Comparison of ENCODE assay signal across 19 cellular contexts in the genomic region with DNA sequence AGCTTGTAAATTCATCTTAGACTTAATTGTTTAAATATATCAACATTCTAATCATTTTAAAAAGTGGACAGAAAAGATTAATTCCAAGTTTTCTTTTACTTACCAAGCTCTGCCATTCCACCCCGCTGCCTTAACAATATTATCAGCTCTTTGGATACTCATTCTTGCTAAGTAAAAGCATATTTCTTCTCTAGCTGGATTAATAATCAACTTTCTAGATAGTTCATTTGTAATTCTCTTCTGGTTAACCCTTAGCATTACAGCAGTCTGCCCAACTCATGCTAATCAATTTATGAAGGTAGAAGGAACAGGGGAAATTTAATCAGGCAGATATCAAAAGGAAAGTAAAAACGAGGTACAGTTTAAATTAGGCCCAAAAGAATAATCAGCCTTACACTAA. TPM values are rescaled to one million over a fixed set of nuclear protein-coding genes. Genes with fewer than 3 reads are reported as not detected.
DNase-seq lines count a peak whose midpoint lies in the region; TF ChIP-seq lines count a peak whose summit lies in the region.
"Had no signal": no experiment of that assay in that cellular context is flagged by ENCODE, and none has a peak within 500 bp of the region (broad histone marks: within the 10 kb centered on the region; RNA-seq: fewer than 3 reads in every experiment).

No MANE protein-coding gene starts in this region.

- no peaks in the 10 kb centered on the region for H3K36me3 Mint-ChIP-seq in MCF 10A (ENCODE audit: insufficient read depth, unreplicated experiment)
- no peaks in the 10 kb centered on the region for H3K36me3 Mint-ChIP-seq in osteocyte (ENCODE audit: unreplicated experiment)
- no peaks in the 10 kb centered on the region for H3K36me3 Mint-ChIP-seq in CD14-positive monocyte

- no peak overlapping the region for H3K4me3 ChIP-seq in breast epithelium
- H3K4me3 ChIP-seq in hepatocyte: peak overlapping the region; percentile 22
- no peak overlapping the region for H3K4me3 ChIP-seq in effector memory CD4-positive, alpha-beta T cell (ENCODE audit: insufficient read depth, low read depth, low read length, poor library complexity, severe bottlenecking)
- H3K4me3 ChIP-seq: BLaER1 treated with 17β-estradiol and CSF1 and Interleukin-3, amounts not matched to agents 10 nM and 100 nM; GM12878; GM23248; SJSA1 had no signal

- H3K79me2 ChIP-seq in hepatocyte: peaks cover 43% of the 10 kb centered on the region

- H2AFZ ChIP-seq in hepatocyte: peak overlapping the region; percentile 18
- H2AFZ ChIP-seq: GM23248 had no signal

- H4K20me1 ChIP-seq in hepatocyte (ENCODE audit: insufficient read depth, poor library complexity, severe bottlenecking): no peaks in the 10 kb centered on the region
- H4K20me1 ChIP-seq: BLaER1 treated with 17β-estradiol and CSF1 and Interleukin-3, amounts not matched to agents 10 nM and 100 nM had no signal

- no peaks in the 10 kb centered on the region for H3K9me3 Mint-ChIP-seq in MCF 10A (ENCODE audit: unreplicated experiment)
- no peaks in the 10 kb centered on the region for H3K9me3 Mint-ChIP-seq in osteocyte (ENCODE audit: unreplicated experiment)
- H3K9me3 Mint-ChIP-seq in CD14-positive monocyte: no peaks in the 10 kb centered on the region

- H3K27ac ChIP-seq in breast epithelium (no peak overlapping the region), hepatocyte (peak overlapping the region; percentile 29)
- no peak overlapping the region for H3K27ac ChIP-seq in effector memory CD4-positive, alpha-beta T cell (ENCODE audit: insufficient read depth, low read length, poor library complexity, severe bottlenecking)
- H3K27ac ChIP-seq: 22Rv1; BLaER1 treated with 17β-estradiol and CSF1 and Interleukin-3, amounts not matched to agents 10 nM and 100 nM; GM23248; SJSA1 had no signal

- TF ChIP-seq CTCF in MCF 10A (IDR thresholded peaks at IDR 0.05; ENCODE audit: unreplicated experiment) (no peak), breast epithelium (IDR thresholded peaks at IDR 0.05) (no peak), hepatocyte (IDR thresholded peaks at IDR 0.05; ENCODE audit: poor library complexity) (no peak), osteocyte (IDR thresholded peaks at IDR 0.05) (no peak), CD14-positive monocyte (IDR thresholded peaks at IDR 0.05) (no peak)

- H3K4me1 ChIP-seq in breast epithelium (no peaks in the 10 kb centered on the region), hepatocyte (ENCODE audit: insufficient read depth) (peaks cover 10% of the 10 kb centered on the region)
- H3K4me1 ChIP-seq in effector memory CD4-positive, alpha-beta T cell (ENCODE audit: control insufficient read depth, insufficient read depth, low read length, poor library complexity, severe bottlenecking): no peaks in the 10 kb centered on the region
- H3K4me1 ChIP-seq: BLaER1 treated with 17β-estradiol and CSF1 and Interleukin-3, amounts not matched to agents 10 nM and 100 nM had no signal

- no peak for TF ChIP-seq POLR2A in breast epithelium (IDR thresholded peaks at IDR 0.05)

- H3K4me1 Mint-ChIP-seq in MCF 10A (ENCODE audit: insufficient read depth, unreplicated experiment) (peaks cover 20% of the 10 kb centered on the region), osteocyte (ENCODE audit: unreplicated experiment) (peaks cover 36% of the 10 kb centered on the region), CD14-positive monocyte (no peaks in the 10 kb centered on the region)

- no peaks in the 10 kb centered on the region for H3K27me3 Mint-ChIP-seq in MCF 10A (ENCODE audit: insufficient read depth, unreplicated experiment)
- no peaks in the 10 kb centered on the region for H3K27me3 Mint-ChIP-seq in osteocyte (ENCODE audit: unreplicated experiment)
- H3K27me3 Mint-ChIP-seq in CD14-positive monocyte (ENCODE audit: low read depth in 3 of 3): no peaks in the 10 kb centered on the region

- H3K36me3 ChIP-seq in breast epithelium (no peaks in the 10 kb centered on the region), hepatocyte (replicated peaks; ENCODE audit: insufficient read depth, low read depth) (no peaks in the 10 kb centered on the region)
- H3K36me3 ChIP-seq in effector memory CD4-positive, alpha-beta T cell (ENCODE audit: control insufficient read depth, insufficient read depth, low read length): no peaks in the 10 kb centered on the region
- H3K36me3 ChIP-seq: BLaER1 treated with 17β-estradiol and CSF1 and Interleukin-3, amounts not matched to agents 10 nM and 100 nM; SJSA1 had no signal

- H3K27ac Mint-ChIP-seq in MCF 10A (ENCODE audit: low read depth, unreplicated experiment) (peak overlapping the region; percentile 51), osteocyte (ENCODE audit: unreplicated experiment) (no peak overlapping the region), CD14-positive monocyte (no peak overlapping the region)

- intact Hi-C loops in MCF 10A (cut with micrococcal nuclease) (no loop called here), breast epithelium (cut with DNase I; ENCODE audit: low total_unique reads) (no loop called here), CD14-positive monocyte (cut with micrococcal nuclease) (no loop called here)

- BruUV-seq in MCF 10A (replicated peaks; lab: Mats Ljungman, UMichigan): no TSS peak

- no peaks in the 10 kb centered on the region for H3K27me3 ChIP-seq in breast epithelium
- no peaks in the 10 kb centered on the region for H3K27me3 ChIP-seq in hepatocyte
- no peaks in the 10 kb centered on the region for H3K27me3 ChIP-seq in effector memory CD4-positive, alpha-beta T cell (replicated peaks; ENCODE audit: control insufficient read depth, insufficient read depth, low read length, poor library complexity, severe bottlenecking)
- H3K27me3 ChIP-seq: BLaER1 treated with 17β-estradiol and CSF1 and Interleukin-3, amounts not matched to agents 10 nM and 100 nM; SJSA1 had no signal

- H3K9me3 ChIP-seq in breast epithelium: no peaks in the 10 kb centered on the region
- no peaks in the 10 kb centered on the region for H3K9me3 ChIP-seq in hepatocyte (ENCODE audit: low read depth)
- no peaks in the 10 kb centered on the region for H3K9me3 ChIP-seq in effector memory CD4-positive, alpha-beta T cell (ENCODE audit: control insufficient read depth, low read length)
- H3K9me3 ChIP-seq: BLaER1 treated with 17β-estradiol and CSF1 and Interleukin-3, amounts not matched to agents 10 nM and 100 nM; SJSA1 had no signal

- DNase-seq in MCF 10A (ENCODE audit: unreplicated experiment): no peak
- DNase-seq in breast epithelium (ENCODE audit: low spot score in 2 of 2): no peak
- DNase-seq in hepatocyte (ENCODE audit: low spot score): no peak
- no peak for DNase-seq in osteocyte (ENCODE audit: extremely low spot score, unreplicated experiment)
- no peak for DNase-seq in effector memory CD4-positive, alpha-beta T cell
- no peak for DNase-seq in CD14-positive monocyte (ENCODE audit: low spot score)
- DNase-seq in OCI-M2 (lab: John Stamatoyannopoulos, UW; ENCODE audit: unreplicated experiment): no peak
- no peak for DNase-seq in medulla oblongata (ENCODE audit: extremely low spot score)
- DNase-seq: DMS79, GM23248, NCI-H1436 treated with DMSO at 0.1 percent for 48 hours, NCI-H2081, NCI-H2227 treated with DMSO at 0.1 percent for 48 hours, NCI-H526, OCI-M1 had no signal

- CTCF ChIA-PET in MCF 10A (lab: Yijun Ruan, JAX): no interaction called here

- no peaks in the 10 kb centered on the region for H3K9me2 ChIP-seq in hepatocyte (replicated peaks; ENCODE audit: insufficient read depth)

- H3K4me3 Mint-ChIP-seq in MCF 10A (ENCODE audit: unreplicated experiment) (no peak overlapping the region), osteocyte (ENCODE audit: unreplicated experiment) (peak overlapping the region; percentile 41), CD14-positive monocyte (no peak overlapping the region)

- H3K4me2 ChIP-seq in hepatocyte: peak overlapping the region; percentile 64
- H3K4me2 ChIP-seq: BLaER1 treated with 17β-estradiol and CSF1 and Interleukin-3, amounts not matched to agents 10 nM and 100 nM had no signal

- POLR2A ChIA-PET in MCF 10A (lab: Yijun Ruan, JAX): no interaction called here

- WGBS in hepatocyte (ENCODE audit: low lambda C conversion rate, missing lambda C conversion rate): 60% methylated on average over 2 of the region's 2 CpGs

RNA-seq across cellular contexts. Expression of a gene that starts 41.0 kb away (rescaled TPM):
- total RNA-seq in MCF 10A (2022) (5.2 and 6.4 TPM in 2 replicates), breast epithelium (1 to 10 TPM; 2.0 to 8.0 (median 7.9) TPM), hepatocyte (75.7 and 90.4 TPM in 2 replicates), osteocyte (13.4 and 17.6 TPM in 2 replicates)
- polyA plus RNA-seq in hepatocyte (23.2 and 25.9 TPM in 2 replicates), CD14-positive monocyte (not detected)
